31 cellular contexts compared by ENCODE assay signal in the genomic region with DNA sequence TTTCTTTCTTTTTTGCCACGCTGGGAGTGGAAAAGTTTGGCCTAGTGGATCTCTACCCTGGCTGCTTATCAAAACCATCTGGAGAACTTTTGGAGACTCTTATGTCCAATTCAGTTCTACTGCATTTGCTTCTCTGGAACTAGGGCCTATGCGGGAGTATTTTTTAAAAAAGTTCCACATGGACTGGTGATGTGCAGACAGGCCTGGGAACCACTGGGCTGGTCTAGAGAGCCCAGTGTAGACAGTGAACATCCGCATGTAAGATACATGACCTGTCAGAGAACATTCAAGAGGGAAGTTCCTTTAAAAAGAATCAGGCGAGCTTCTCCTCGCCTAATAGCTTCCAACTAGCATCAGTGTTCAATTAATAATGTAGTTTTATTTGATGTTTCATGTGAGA.
"Had no signal": no experiment of that assay in that cellular context is flagged by ENCODE, and none has a peak within 500 bp of the region (broad histone marks: within the 10 kb centered on the region; RNA-seq: fewer than 3 reads in every experiment).

No MANE protein-coding gene starts in this region.

- DNase-seq: activated CD4-positive, alpha-beta T cell treated with anti-CD3 and anti-CD28 coated beads, Interleukin-2, amount 50 U/mL, for 1 hour; activated CD8-positive, alpha-beta T cell treated with anti-CD3 and anti-CD28 coated beads for 36 hours; activated naive CD4-positive, alpha-beta T cell; activated T-cell treated with anti-CD3 and anti-CD28 coated beads, Interleukin-2, amount 50 U/mL, for 4 hours; adrenal gland; aorta; body of pancreas; dorsolateral prefrontal cortex; effector memory CD8-positive, alpha-beta T cell; erythroblast; heart left ventricle; hypothalamus; immature natural killer cell; mucosa of descending colon; ovary; sigmoid colon; small intestine; stimulated activated CD4-positive, alpha-beta T cell treated with anti-CD3 and anti-CD28 coated beads, Interleukin-4, amount 100 ng/mL, for 24 hours; substantia nigra; T-helper 2 cell; uterus had no signal

- H3K9me3 ChIP-seq: adrenal gland, body of pancreas, heart left ventricle, mucosa of descending colon, ovary, sigmoid colon, uterus had no signal

- ATAC-seq: activated CD8-positive, alpha-beta T cell treated with anti-CD3 and anti-CD28 coated beads for 36 hours; activated T-cell treated with anti-CD3 and anti-CD28 coated beads, Interleukin-2, amount 50 U/mL, for 4 hours; body of pancreas; effector memory CD8-positive, alpha-beta T cell; left lobe of liver; mucosa of descending colon; stimulated activated effector memory CD8-positive, alpha-beta T cell treated with anti-CD3 and anti-CD28 coated beads, Interleukin-12 subunit alpha, Interleukin-12 subunit beta, amount 100 ng/mL, for 72 hours had no signal

- H3K27ac ChIP-seq: adrenal gland, body of pancreas, coronary artery, ovary, sigmoid colon had no signal

- H3K9me3 Mint-ChIP-seq: activated CD8-positive, alpha-beta T cell treated with anti-CD3 and anti-CD28 coated beads for 36 hours; activated T-cell treated with anti-CD3 and anti-CD28 coated beads, Interleukin-2, amount 50 U/mL, for 4 hours; activated T-helper 2 cell treated with anti-CD3 and anti-CD28 coated beads, Interferon-gamma antibody, Interleukin-2, Interleukin-4, amounts not matched to agents 10 μg/mL and 5 μg/mL and 100 μg/mL, durations not matched to agents 14 hours and 24 hours and 36 hours; effector memory CD8-positive, alpha-beta T cell; immature natural killer cell; nephron; stimulated activated effector memory CD8-positive, alpha-beta T cell treated with anti-CD3 and anti-CD28 coated beads, Interleukin-12 subunit alpha, Interleukin-12 subunit beta, amount 100 ng/mL, for 72 hours; stimulated activated naive CD8-positive, alpha-beta T cell treated with anti-CD3 and anti-CD28 coated beads, Interleukin-15, Interleukin-2, amounts not matched to agents 100 ng/mL and 50 ng/mL, for 24 hours; type B pancreatic cell had no signal

- H3K4me1 ChIP-seq: adrenal gland, body of pancreas, sigmoid colon, uterus had no signal

- H3K4me3 Mint-ChIP-seq: activated CD8-positive, alpha-beta T cell treated with anti-CD3 and anti-CD28 coated beads for 36 hours; activated naive CD8-positive, alpha-beta T cell; activated T-cell treated with anti-CD3 and anti-CD28 coated beads, Interleukin-2, amount 50 U/mL, for 4 hours; effector memory CD8-positive, alpha-beta T cell; immature natural killer cell; nephron; stimulated activated effector memory CD8-positive, alpha-beta T cell treated with anti-CD3 and anti-CD28 coated beads, Interleukin-12 subunit alpha, Interleukin-12 subunit beta, amount 100 ng/mL, for 72 hours; stimulated activated naive CD8-positive, alpha-beta T cell treated with anti-CD3 and anti-CD28 coated beads, Interleukin-15, Interleukin-2, amounts not matched to agents 100 ng/mL and 50 ng/mL, for 24 hours; type B pancreatic cell had no signal

- H3K4me3 ChIP-seq: adrenal gland, body of pancreas, coronary artery, dorsolateral prefrontal cortex, heart left ventricle, lung, mucosa of descending colon, ovary, sigmoid colon, uterus had no signal

- H3K4me1 Mint-ChIP-seq: immature natural killer cell, nephron had no signal

- H3K27ac Mint-ChIP-seq: activated CD8-positive, alpha-beta T cell treated with anti-CD3 and anti-CD28 coated beads for 36 hours; activated naive CD8-positive, alpha-beta T cell; activated T-helper 2 cell treated with anti-CD3 and anti-CD28 coated beads, Interferon-gamma antibody, Interleukin-2, Interleukin-4, amounts not matched to agents 10 μg/mL and 5 μg/mL and 100 μg/mL, durations not matched to agents 14 hours and 24 hours and 36 hours; effector memory CD8-positive, alpha-beta T cell; immature natural killer cell; nephron; progenitor cell of endocrine pancreas; stimulated activated effector memory CD8-positive, alpha-beta T cell treated with anti-CD3 and anti-CD28 coated beads, Interleukin-12 subunit alpha, Interleukin-12 subunit beta, amount 100 ng/mL, for 72 hours; stimulated activated naive CD8-positive, alpha-beta T cell treated with anti-CD3 and anti-CD28 coated beads, Interleukin-15, Interleukin-2, amounts not matched to agents 100 ng/mL and 50 ng/mL, for 24 hours; type B pancreatic cell had no signal

- H3K27me3 Mint-ChIP-seq: activated CD8-positive, alpha-beta T cell treated with anti-CD3 and anti-CD28 coated beads for 36 hours; activated naive CD8-positive, alpha-beta T cell; effector memory CD8-positive, alpha-beta T cell; stimulated activated naive CD8-positive, alpha-beta T cell treated with anti-CD3 and anti-CD28 coated beads, Interleukin-15, Interleukin-2, amounts not matched to agents 100 ng/mL and 50 ng/mL, for 24 hours had no signal

- H3K27me3 ChIP-seq: adrenal gland, body of pancreas, dorsolateral prefrontal cortex, heart left ventricle, ovary, sigmoid colon, uterus had no signal

- H3K36me3 Mint-ChIP-seq: immature natural killer cell, type B pancreatic cell had no signal

- H3K36me3 ChIP-seq: adrenal gland, heart left ventricle, ovary, sigmoid colon, uterus had no signal
